In genomic region chr11:108496643-108497256, GRCh38 we compare ENCODE assay signal across 8 cellular contexts. TPM values are rescaled to one million over a fixed set of nuclear protein-coding genes. Genes with fewer than 3 reads are reported as not detected.
DNase-seq lines count a peak whose midpoint lies in the region; ATAC-seq lines count a peak whose summit lies in the region.

No MANE protein-coding gene starts in this region.

- peak overlapping the region; percentile 90 to 98 (median 94) for H3K4me2 ChIP-seq in BLaER1 treated with 17β-estradiol and CSF1 and Interleukin-3, amounts not matched to agents 10 nM and 100 nM

- DNase-seq in dedifferentiated amniotic fluid mesenchymal stem cell (ENCODE audit: extremely low spot score) (peak; percentile 21), COLO668 (lab: John Stamatoyannopoulos, UW; ENCODE audit: unreplicated experiment) (no peak)
- DNase-seq in naive thymus-derived CD8-positive, alpha-beta T cell = peak in 1 of 10 donors; percentile 1
- no peak for DNase-seq in NK-92 treated with Interleukin-12 subunit alpha and Interleukin-12 subunit beta, amount 100 ng/mL, for 24 hours (lab: John Stamatoyannopoulos, UW)

- H3K9me3 ChIP-seq in BLaER1 treated with 17β-estradiol and CSF1 and Interleukin-3, amounts not matched to agents 10 nM and 100 nM (replicated peaks in 1 of 11) = no peaks in the 10 kb centered on the region
- H3K9me3 ChIP-seq in HUES48 (ENCODE audit: control insufficient read depth, insufficient read depth, low read length) = no peaks in the 10 kb centered on the region

- no peaks in the 10 kb centered on the region for H4K20me1 ChIP-seq in BLaER1 treated with 17β-estradiol and CSF1 and Interleukin-3, amounts not matched to agents 10 nM and 100 nM

- peak overlapping the region in 10 of 11 experiments; percentile 68 to 94 (median 86); a peak in 21 of 22 replicates for H3K27ac ChIP-seq in BLaER1 treated with 17β-estradiol and CSF1 and Interleukin-3, amounts not matched to agents 10 nM and 100 nM
- H3K27ac ChIP-seq in HUES48 (ENCODE audit: low read depth, low read length) = peak overlapping the region; percentile 87

- peaks cover 2 to 4% (median 3%) of the 10 kb centered on the region in 3 donors for H3K36me3 Mint-ChIP-seq in naive thymus-derived CD8-positive, alpha-beta T cell

- H3K4me3 ChIP-seq in BLaER1 treated with 17β-estradiol and CSF1 and Interleukin-3, amounts not matched to agents 10 nM and 100 nM = peak overlapping the region; percentile 65 to 82 (median 70); a peak in 14 of 20 replicates
- H3K4me3 ChIP-seq in HUES48 (ENCODE audit: low read depth, low read length) = peak overlapping the region; percentile 81

- POLR2A ChIA-PET in naive thymus-derived CD8-positive, alpha-beta T cell (lab: Charles Lee) = interaction anchor here (0.5 kb wide), 1 partner anchor 31 kb away, joined by 4 read pairs; no protein-coding TSS in a partner anchor

- H3K4me3 Mint-ChIP-seq in naive thymus-derived CD8-positive, alpha-beta T cell = peak overlapping the region; percentile 89 to 100 (median 96)

- H3K9me3 Mint-ChIP-seq in naive thymus-derived CD8-positive, alpha-beta T cell = no peaks in the 10 kb centered on the region

- no peaks in the 10 kb centered on the region for H3K36me3 ChIP-seq in BLaER1 treated with 17β-estradiol and CSF1 and Interleukin-3, amounts not matched to agents 10 nM and 100 nM
- no peaks in the 10 kb centered on the region for H3K36me3 ChIP-seq in HUES48 (ENCODE audit: control insufficient read depth, insufficient read depth, low read length)

- no peak for ATAC-seq in naive thymus-derived CD8-positive, alpha-beta T cell
- no peak for ATAC-seq in GM18867 (IDR thresholded peaks at IDR 0.05; ENCODE audit: unreplicated experiment)
- no peak for ATAC-seq in GM21423 (IDR thresholded peaks at IDR 0.05; ENCODE audit: unreplicated experiment)

- H3K4me1 Mint-ChIP-seq in naive thymus-derived CD8-positive, alpha-beta T cell = peaks cover 9 to 36% (median 30%) of the 10 kb centered on the region in 4 donors

- peak overlapping the region; percentile 95 to 100 (median 99) for H3K27ac Mint-ChIP-seq in naive thymus-derived CD8-positive, alpha-beta T cell

- H3K27me3 Mint-ChIP-seq in naive thymus-derived CD8-positive, alpha-beta T cell = no peaks in the 10 kb centered on the region

- H3K4me1 ChIP-seq in BLaER1 treated with 17β-estradiol and CSF1 and Interleukin-3, amounts not matched to agents 10 nM and 100 nM = peaks cover 0 to 23% (median 16%) of the 10 kb centered on the region in 10 experiments; a peak in 12 of 20 replicates
- H3K4me1 ChIP-seq in HUES48 (ENCODE audit: control insufficient read depth, insufficient read depth, low read length) = peaks cover 12% of the 10 kb centered on the region

- H3K27me3 ChIP-seq in BLaER1 treated with 17β-estradiol and CSF1 and Interleukin-3, amounts not matched to agents 10 nM and 100 nM = peaks cover 17 to 49% (median 38%) of the 10 kb centered on the region in 11 experiments
- peaks cover 3% of the 10 kb centered on the region; the same call in 1 of the 2 replicates for H3K27me3 ChIP-seq in HUES48 (ENCODE audit: control insufficient read depth, insufficient read depth, low read length)

- peak overlapping the region; percentile 61 to 89 (median 84); a peak in 20 of 22 replicates for H3K9ac ChIP-seq in BLaER1 treated with 17β-estradiol and CSF1 and Interleukin-3, amounts not matched to agents 10 nM and 100 nM
- H3K9ac ChIP-seq in HUES48 (ENCODE audit: low read depth, low read length) = no peak overlapping the region

RNA-seq across cellular contexts. Expression of gene POGLUT3, which starts 1.4 kb away (rescaled TPM):
- 1 to 10 TPM; 7.3 to 7.6 TPM for total RNA-seq in naive thymus-derived CD8-positive, alpha-beta T cell
- polyA plus RNA-seq in naive thymus-derived CD8-positive, alpha-beta T cell = 1 to 10 TPM; 5.4 to 9.1 (median 8.8) TPM

RNA-seq across cellular contexts. Expression of gene C11orf65, which starts 29.4 kb away (rescaled TPM):
- under 1 TPM; 0.41 to 0.75 TPM for total RNA-seq in naive thymus-derived CD8-positive, alpha-beta T cell
- polyA plus RNA-seq in naive thymus-derived CD8-positive, alpha-beta T cell = under 1 TPM; 0.95 to 0.97 (median 0.95) TPM
